18 cellular contexts compared by ENCODE assay signal in genomic region chr18:61855992-61856378, GRCh38.
"Had no signal": no experiment of that assay in that cellular context is flagged by ENCODE, and none has a peak within 500 bp of the region (broad histone marks: within the 10 kb centered on the region; RNA-seq: fewer than 3 reads in every experiment).

No MANE protein-coding gene starts in this region.

- H3K27me3 ChIP-seq: SJSA1 had no signal

- H3K27ac ChIP-seq: HL-60, SJSA1 had no signal

- H3K4me3 ChIP-seq: SJSA1 had no signal

- DNase-seq: KBM-7, MV-4-11, NCI-H1048, NCI-H1436 treated with DMSO at 0.1 percent for 48 hours, NCI-H1694, NCI-H187 treated with DMSO at 0.1 percent for 48 hours, NCI-H2029 treated with DMSO at 0.1 percent for 48 hours, NCI-H2171 treated with DMSO at 0.1 percent for 48 hours, NCI-H345, NCI-H446 treated with DMSO at 0.1 percent for 48 hours, NCI-H510A treated with DMSO at 0.1 percent for 48 hours, NCI-H526, NCI-H82, Right ventricle myocardium superior, RPMI8226, SIG-M5 had no signal
